ENCODE assay signal across 8 cellular contexts in the genomic region with DNA sequence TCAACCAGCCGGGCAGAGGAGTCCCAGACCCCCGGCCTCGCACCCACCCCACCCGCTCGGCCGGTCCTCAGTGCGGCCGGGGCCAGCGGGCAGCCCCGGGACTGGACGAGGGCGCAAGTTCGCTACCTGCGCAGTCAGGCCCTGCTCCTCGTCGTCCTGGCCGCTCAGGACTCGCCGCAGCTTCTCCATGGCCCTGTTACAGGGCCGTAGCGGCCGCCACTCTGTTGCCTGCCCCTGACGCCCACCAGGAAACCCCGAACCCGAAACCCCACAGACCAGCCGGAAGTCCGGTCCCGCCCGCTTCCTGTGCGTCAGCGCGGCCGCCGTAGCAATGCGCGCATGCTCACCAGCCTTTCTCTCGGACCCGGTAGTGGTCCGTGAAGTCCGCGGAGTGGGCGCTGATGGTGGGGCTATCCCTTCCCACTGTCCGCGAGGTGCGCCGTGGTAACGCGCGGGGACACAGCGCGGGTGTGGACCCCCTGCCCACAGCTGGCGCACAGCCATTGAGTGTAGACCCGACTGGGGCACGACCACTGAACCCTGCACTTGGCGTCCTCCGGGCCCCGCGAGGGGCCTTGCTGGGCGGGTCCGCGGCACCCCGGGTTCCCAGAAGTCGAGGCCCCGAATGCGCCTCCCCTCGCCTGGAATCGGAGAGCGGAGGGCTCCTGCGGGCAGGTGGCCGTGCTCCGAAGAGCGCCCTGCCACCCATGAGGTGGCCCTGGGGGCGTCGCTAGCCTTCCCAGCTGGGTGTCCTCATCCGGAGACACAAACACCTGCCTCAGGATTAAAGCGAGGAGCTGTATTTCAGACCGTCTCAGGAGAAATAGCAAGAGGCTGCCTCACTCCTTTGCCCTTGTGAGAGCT. TPM values are rescaled to one million over a fixed set of nuclear protein-coding genes. Genes with fewer than 3 reads are reported as not detected.
DNase-seq lines count a peak whose midpoint lies in the region; ATAC-seq and TF ChIP-seq lines count a peak whose summit lies in the region.

SFT2D1 (minus strand) TSS at position 253 of the 864 bp plus-strand sequence; CDS start at position 189, 64 bp downstream.

- CTCF ChIA-PET in AG04450 (lab: Charles Lee) = interaction anchor here (0.8 to 3.0 kb wide), 3 partner anchors 10 to 39 kb away, joined by 3 to 8 read pairs (median 8); no protein-coding TSS in a partner anchor

- no peaks in the 10 kb centered on the region for H3K27me3 ChIP-seq in AG04450 (ENCODE audit: control insufficient read depth, insufficient read depth, low read length)

- H3K27ac Mint-ChIP-seq in chondrocyte (ENCODE audit: unreplicated experiment) = peak within 1 kb of the TSS; percentile 88

- H3K27ac ChIP-seq in AG04450 (ENCODE audit: low read depth, low read length) = peak within 1 kb of the TSS; percentile 61

- peaks cover 4% of the 10 kb centered on the region; the same call in 1 of the 2 replicates for H3K9me3 ChIP-seq in AG04450 (ENCODE audit: control insufficient read depth, insufficient read depth, low read length)

- peak within 1 kb of the TSS; percentile 99 for H3K4me3 ChIP-seq in AG04450 (ENCODE audit: low read depth, low read length)

- ATAC-seq in GM18868 (IDR thresholded peaks at IDR 0.05; ENCODE audit: unreplicated experiment) (peak; percentile 92), HG03103 (IDR thresholded peaks at IDR 0.05; ENCODE audit: low read depth, unreplicated experiment) (peak; percentile 88)

- no peaks in the 10 kb centered on the region for H3K9me3 Mint-ChIP-seq in chondrocyte (ENCODE audit: low read depth)

- POLR2A ChIA-PET in AG04450 (lab: Yijun Ruan, JAX) = interaction anchor here (0.6 kb wide), 1 partner anchor 1091 kb away, joined by 5 read pairs; no protein-coding TSS in a partner anchor

- peaks cover 3% of the 10 kb centered on the region for H3K27me3 Mint-ChIP-seq in chondrocyte (ENCODE audit: low read depth)

- no peak for TF ChIP-seq CTCF in AG04450 (IDR thresholded peaks at IDR 0.05; ENCODE audit: low read depth, low read length)
- TF ChIP-seq CTCF in chondrocyte (IDR thresholded peaks at IDR 0.05) = peak; percentile 7

- peaks cover 22% of the 10 kb centered on the region for H3K4me1 Mint-ChIP-seq in chondrocyte (ENCODE audit: low read depth)

- peak within 1 kb of the TSS; percentile 86 for H3K4me3 Mint-ChIP-seq in chondrocyte (ENCODE audit: unreplicated experiment)

- H3K36me3 Mint-ChIP-seq in chondrocyte (ENCODE audit: low read depth) = no peaks in the 10 kb centered on the region

- DNase-seq in AG04450 (ENCODE audit: low read depth, low spot score) (peak; percentile 66), NCI-H226 (peak; percentile 72), chondrocyte (ENCODE audit: low spot score) (peak; percentile 93), kidney tubule cell (ENCODE audit: low spot score) (peak; percentile 84)
- DNase-seq in activated CD4-positive, alpha-beta T cell treated with anti-CD3 and anti-CD28 coated beads for 1 hour = peak; percentile 53
- DNase-seq in stimulated activated CD4-positive, alpha-beta T cell treated with anti-CD3 and anti-CD28 coated beads, Interleukin-1b, Interleukin-23, amount 100 ng/mL, for 1 hour (ENCODE audit: low read depth in 2 of 2) = peak; percentile 36 to 58

RNA-seq across cellular contexts. Expression of gene SFT2D1, which starts in this region (rescaled TPM):
- polyA plus RNA-seq in AG04450 (2011; rRNA removed) = 54.8 and 76.5 TPM in 2 replicates
- polyA minus RNA-seq in AG04450 (2011; rRNA and poly(A)+ RNA removed) = 15.6 and 18.5 TPM in 2 replicates
- total RNA-seq in chondrocyte = 19.0 to 30.0 TPM (median 26.0 TPM) in 3 replicates

Comparison
In these comparisons a context has a peak if more than half of its experiments do, and no peak if none do; other contexts are left out.
1. Peak in every context shown above with its lines: DNase-seq, ATAC-seq, H3K4me3 ChIP-seq and H3K27ac ChIP-seq.